Comparison of ENCODE assay signal across 8 cellular contexts in the genomic region with DNA sequence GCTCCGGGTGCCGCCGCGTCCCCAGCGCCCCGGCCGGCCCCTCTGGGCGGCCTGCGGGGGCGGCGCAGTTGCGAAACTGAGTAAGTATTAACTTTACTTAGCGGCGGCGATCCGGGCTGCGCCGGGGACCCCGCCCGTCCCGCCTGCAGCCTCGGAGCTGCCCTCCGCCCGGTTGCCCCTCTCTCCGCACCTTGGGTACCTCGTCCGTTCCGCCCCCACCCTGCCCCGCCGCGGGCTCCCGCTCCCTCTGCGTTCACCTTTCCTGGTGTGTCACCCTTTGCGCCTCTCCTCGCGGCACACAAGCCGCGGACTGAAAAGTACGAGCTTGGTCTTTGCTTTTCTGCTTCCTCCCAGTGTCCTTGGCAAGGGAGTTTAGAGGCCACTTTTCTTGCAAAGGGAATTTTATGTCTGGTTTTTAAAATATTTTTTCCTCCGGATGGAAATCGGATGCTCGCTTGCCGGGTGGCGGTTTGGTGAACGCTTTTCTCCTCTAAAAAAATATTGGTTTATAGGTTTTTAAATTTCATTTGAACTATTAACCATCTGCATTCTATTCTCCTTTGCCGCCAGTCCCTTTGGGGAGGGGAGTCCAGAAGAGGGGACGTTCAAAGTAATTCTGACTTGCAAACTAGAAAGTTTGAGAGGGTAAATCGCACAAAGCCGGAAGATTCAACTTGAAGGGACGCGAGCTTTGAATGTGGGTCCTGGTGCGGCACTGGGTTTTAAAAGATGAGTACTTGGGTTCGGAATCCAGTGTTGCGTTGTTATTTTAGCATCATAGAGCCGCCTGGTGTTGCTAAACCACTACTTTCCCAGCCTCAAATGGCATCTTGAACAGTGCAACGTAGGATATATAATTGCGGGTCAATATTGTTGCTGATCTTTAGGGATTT. TPM values are rescaled to one million over a fixed set of nuclear protein-coding genes. Genes with fewer than 3 reads are reported as not detected.
DNase-seq lines count a peak whose midpoint lies in the region; ATAC-seq and TF ChIP-seq lines count a peak whose summit lies in the region.

No MANE protein-coding gene starts in this region.

- ATAC-seq in psoas muscle: peak; percentile 68 to 84 (median 74)
- no peak for ATAC-seq in GM19324 (IDR thresholded peaks at IDR 0.05; ENCODE audit: low FRiP score, unreplicated experiment)

- H3K4me3 Mint-ChIP-seq in HFFc6 (peak overlapping the region; percentile 89), brain (peak overlapping the region; percentile 87 to 100 (median 97))

- peaks cover 30% of the 10 kb centered on the region for H3K36me3 Mint-ChIP-seq in HFFc6 (ENCODE audit: low read depth)
- H3K36me3 Mint-ChIP-seq in brain: peaks cover 21% of the 10 kb centered on the region

- no peaks in the 10 kb centered on the region for H3F3A ChIP-seq in OCI-LY1 (ENCODE audit: insufficient read depth, low read length)

- intact Hi-C loops in psoas muscle (cut with DNase I): loop anchor here (2.0 to 10.0 kb wide), 4 partner anchors 51 to 705 kb away; a partner anchor contains a TSS

- H3K4me1 ChIP-seq in OCI-LY1 (ENCODE audit: insufficient read depth, low read length, severe bottlenecking) (no peaks in the 10 kb centered on the region), psoas muscle (peaks cover 37% of the 10 kb centered on the region)

- no peaks in the 10 kb centered on the region for H4K20me1 ChIP-seq in OCI-LY1 (ENCODE audit: insufficient read depth, low read length)

- H3K9me3 Mint-ChIP-seq in HFFc6: no peaks in the 10 kb centered on the region
- H3K9me3 Mint-ChIP-seq in brain: peaks cover 0 to 2% (median 0%) of the 10 kb centered on the region in 5 experiments

- peak overlapping the region; percentile 51 for H3K4me3 ChIP-seq in OCI-LY1 (ENCODE audit: low read depth, low read length, poor library complexity, severe bottlenecking)
- H3K4me3 ChIP-seq in psoas muscle: peak overlapping the region; percentile 74

- DNase-seq in ELR (ENCODE audit: low read depth): peak; percentile 91
- DNase-seq in HFFc6: peak; percentile 85
- peak; percentile 45 to 67 for DNase-seq in hippocampal formation (lab: John Stamatoyannopoulos, UW)
- DNase-seq in psoas muscle: peak; percentile 68 to 76
- no peak for DNase-seq in activated effector memory CD4-positive, alpha-beta T cell treated with anti-CD3 and anti-CD28 coated beads, Interleukin-2, amount 50 U/mL, for 16 hours

- H3K27ac ChIP-seq in OCI-LY1 (ENCODE audit: low read depth, low read length, poor library complexity, severe bottlenecking) (no peak overlapping the region), psoas muscle (peak overlapping the region; percentile 90)

- H2AFZ ChIP-seq in OCI-LY1 (ENCODE audit: low read length): no peak overlapping the region

- H3K27me3 ChIP-seq in OCI-LY1 (ENCODE audit: insufficient read depth, low read length): no peaks in the 10 kb centered on the region; the same call in 1 of the 2 replicates
- H3K27me3 ChIP-seq in psoas muscle (ENCODE audit: insufficient read depth in 3 of 3, low read length in 2 of 3): no peaks in the 10 kb centered on the region

- H3K4me1 Mint-ChIP-seq in HFFc6 (ENCODE audit: low read depth) (peaks cover 62% of the 10 kb centered on the region), brain (peaks cover 55% of the 10 kb centered on the region)

- H3K36me3 ChIP-seq in OCI-LY1 (ENCODE audit: insufficient read depth, low read length): no peaks in the 10 kb centered on the region
- H3K36me3 ChIP-seq in psoas muscle (ENCODE audit: insufficient read depth in 1 of 2, low read depth in 1 of 2): peaks cover 2 to 15% of the 10 kb centered on the region in 2 donors

- WGBS in psoas muscle, 3 donors: 0 to 1% (median 1%) methylated on average over 41 to 57 of the region's 57 CpGs

- peak overlapping the region; percentile 59 for H3K4me2 ChIP-seq in OCI-LY1 (ENCODE audit: low read length)

- H3K27ac Mint-ChIP-seq in HFFc6: peak overlapping the region; percentile 87
- H3K27ac Mint-ChIP-seq in brain: peak overlapping the region; percentile 88 to 98 (median 96)

- peak; percentile 2; the same call in 1 of the 2 replicates for TF ChIP-seq CTCF in HFFc6 (IDR thresholded peaks at IDR 0.05)
- no peak for TF ChIP-seq CTCF in OCI-LY1 (IDR thresholded peaks at IDR 0.05; ENCODE audit: low read length)
- peak in 1 of 2 experiments; percentile 11 for TF ChIP-seq CTCF in brain (conservative IDR thresholded peaks at IDR 0.05)
- TF ChIP-seq CTCF in psoas muscle (IDR thresholded peaks at IDR 0.05): no peak

- H3K27me3 Mint-ChIP-seq in HFFc6 (ENCODE audit: insufficient read depth) (peaks cover 3% of the 10 kb centered on the region), brain (peaks cover 7% of the 10 kb centered on the region)

- no peaks in the 10 kb centered on the region for H3K9me3 ChIP-seq in OCI-LY1 (ENCODE audit: low read length)
- no peaks in the 10 kb centered on the region for H3K9me3 ChIP-seq in psoas muscle

- H3K9me2 ChIP-seq in OCI-LY1 (ENCODE audit: low read depth, low read length): no peaks in the 10 kb centered on the region

- H3K9ac ChIP-seq in OCI-LY1 (ENCODE audit: low read length): no peak overlapping the region

- no peaks in the 10 kb centered on the region for H3K79me2 ChIP-seq in OCI-LY1 (ENCODE audit: insufficient read depth, low read length)

RNA-seq across cellular contexts. Expression of a gene that starts 0.8 kb away (rescaled TPM):
- total RNA-seq in HFFc6 (2021; fragmentation: NEBNext Ultra II Directional; extraction: Animal tissue kit (Norgen Biotek cat#: 25700)): 10 to 100 TPM; 61.7 to 84.5 (median 77.0) TPM
- polyA plus RNA-seq in brain (ENCODE audit: insufficient read depth, low read depth, low replicate concordance) (1.3 TPM), psoas muscle (10 to 100 TPM in 2 of 3 donors, 1 to 10 TPM in 1; 7.7 to 19.4 (median 14.6) TPM)
- 10 to 100 TPM; 41.9 to 80.3 (median 54.2) TPM for total RNA-seq in psoas muscle
